In the genomic region with DNA sequence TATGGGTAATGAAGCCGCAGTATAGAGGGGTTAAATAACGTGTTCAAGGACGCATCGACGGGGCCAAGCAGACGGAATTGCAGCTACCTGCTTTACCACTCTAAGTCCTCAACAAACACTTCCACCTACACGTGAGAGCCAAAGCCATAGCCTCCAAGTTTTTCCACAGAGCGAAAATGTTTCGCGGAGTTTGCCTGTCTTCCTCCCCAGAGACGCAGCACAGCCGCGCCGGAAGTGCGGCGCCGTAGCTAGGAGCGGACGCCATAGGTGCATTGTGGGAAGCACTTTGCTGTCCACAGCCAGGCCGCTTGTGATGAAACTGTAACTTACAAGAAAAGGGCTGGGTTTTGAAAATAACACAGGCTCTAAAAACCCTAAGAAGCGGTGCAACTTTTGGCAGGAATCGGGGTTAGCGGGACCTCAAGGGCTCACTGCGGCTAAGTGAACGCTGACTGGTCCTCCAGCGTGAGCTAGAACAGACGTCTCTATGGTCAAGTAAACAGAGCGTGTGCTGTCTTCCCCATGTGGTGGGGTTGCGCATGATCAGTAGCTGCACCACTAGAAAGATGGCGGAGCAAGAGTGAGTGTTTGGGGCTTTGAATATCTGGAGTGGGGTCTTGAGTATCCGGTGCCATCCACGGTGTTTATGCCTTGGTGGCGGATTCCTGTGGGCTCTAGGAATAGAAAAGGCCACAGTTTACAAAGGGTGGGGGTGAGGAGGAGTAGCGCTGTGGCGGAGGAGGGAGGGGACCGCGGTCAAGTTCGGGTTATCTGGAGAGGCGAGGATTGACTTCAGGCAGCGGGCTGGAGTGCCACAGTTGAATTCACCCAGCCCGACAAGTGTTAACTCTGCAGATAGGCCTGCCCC, we compare ENCODE assay signal across 7 cellular contexts. TPM values are rescaled to one million over a fixed set of nuclear protein-coding genes. Genes with fewer than 3 reads are reported as not detected.
DNase-seq lines count a peak whose midpoint lies in the region; ATAC-seq, FAIRE-seq and TF ChIP-seq lines count a peak whose summit lies in the region.

A gene (plus strand): TSS at position 245 of the 868 bp plus-strand sequence. CDS start 295 bp downstream, at position 540.

- DNase-seq in NCI-H1930 (lab: John Stamatoyannopoulos, UW), result peak; percentile 81 to 88
- peak; percentile 77 for DNase-seq in T-helper 22 cell (ENCODE audit: low read depth)
- DNase-seq in astrocyte (ENCODE audit: low read depth), result peak; percentile 80
- DNase-seq in hepatocyte (ENCODE audit: low spot score), result peak; percentile 88
- peak; percentile 71 for DNase-seq in retinal pigment epithelial cell (ENCODE audit: low read depth)

- peak within 1 kb of the TSS; percentile 98 for H3K9ac ChIP-seq in astrocyte (ENCODE audit: low read length)

- no peaks in the 10 kb centered on the region for H3K9me2 ChIP-seq in hepatocyte (replicated peaks; ENCODE audit: insufficient read depth)

- H3K4me1 Mint-ChIP-seq in astrocyte (ENCODE audit: low read depth, unreplicated experiment), result peaks cover 6% of the 10 kb centered on the region

- H3K27me3 ChIP-seq in astrocyte (ENCODE audit: insufficient read depth, low read length), result no peaks in the 10 kb centered on the region
- no peaks in the 10 kb centered on the region for H3K27me3 ChIP-seq in hepatocyte

- H3K79me2 ChIP-seq in astrocyte (ENCODE audit: insufficient read depth, low read length), result peaks cover 49% of the 10 kb centered on the region
- peaks cover 45% of the 10 kb centered on the region for H3K79me2 ChIP-seq in hepatocyte

- peak within 1 kb of the TSS; percentile 93 for H3K27ac ChIP-seq in astrocyte (ENCODE audit: low read depth, low read length)
- peak within 1 kb of the TSS; percentile 92 for H3K27ac ChIP-seq in hepatocyte

- peak within 1 kb of the TSS; percentile 98 for H3K4me3 Mint-ChIP-seq in astrocyte (ENCODE audit: unreplicated experiment)

- ATAC-seq in GM18508 (IDR thresholded peaks at IDR 0.05; ENCODE audit: insufficient read depth, unreplicated experiment), result peak; percentile 69
- ATAC-seq in HG02973 (IDR thresholded peaks at IDR 0.05; ENCODE audit: unreplicated experiment), result peak; percentile 88

- WGBS in hepatocyte (ENCODE audit: low lambda C conversion rate, missing lambda C conversion rate), result under 1% methylated on average over 41 of the region's 41 CpGs

- no peak for FAIRE-seq in astrocyte (lab: Jason Lieb, UNC)

- H3K9me3 ChIP-seq in astrocyte (ENCODE audit: insufficient read depth, low read depth, low read length) (no peaks in the 10 kb centered on the region), hepatocyte (ENCODE audit: low read depth) (no peaks in the 10 kb centered on the region)

- no peaks in the 10 kb centered on the region for H3K27me3 Mint-ChIP-seq in astrocyte (ENCODE audit: low read depth, unreplicated experiment)

- H2AFZ ChIP-seq in astrocyte (ENCODE audit: low read depth, low read length) (peak within 1 kb of the TSS; percentile 94), hepatocyte (peak within 1 kb of the TSS; percentile 97)

- H3K4me3 ChIP-seq in astrocyte (ENCODE audit: insufficient read depth, low read depth, low read length) (peak within 1 kb of the TSS; percentile 87), hepatocyte (peak within 1 kb of the TSS; percentile 73), retinal pigment epithelial cell (ENCODE audit: low read length) (peak within 1 kb of the TSS; percentile 94)

- H3K36me3 Mint-ChIP-seq in astrocyte (ENCODE audit: low read depth, unreplicated experiment), result peaks cover under 1% of the 10 kb centered on the region

- H3K4me2 ChIP-seq in astrocyte (ENCODE audit: low read length), result peak within 1 kb of the TSS; percentile 87
- H3K4me2 ChIP-seq in hepatocyte, result peak within 1 kb of the TSS; percentile 93

- H3K36me3 ChIP-seq in astrocyte (ENCODE audit: insufficient read depth, low read length) (peaks cover 18% of the 10 kb centered on the region), hepatocyte (replicated peaks; ENCODE audit: insufficient read depth, low read depth) (peaks cover 3% of the 10 kb centered on the region)

- H3K27ac Mint-ChIP-seq in astrocyte (ENCODE audit: unreplicated experiment), result peak within 1 kb of the TSS; percentile 100

- TF ChIP-seq CTCF in astrocyte (IDR thresholded peaks at IDR 0.05; ENCODE audit: insufficient read depth, low read depth, low read length), result no peak
- no peak for TF ChIP-seq CTCF in hepatocyte (IDR thresholded peaks at IDR 0.05; ENCODE audit: poor library complexity)
- no peak for TF ChIP-seq CTCF in retinal pigment epithelial cell (conservative IDR thresholded peaks at IDR 0.05; ENCODE audit: low read depth, low read length)

- H4K20me1 ChIP-seq in astrocyte (ENCODE audit: insufficient read depth, low read length) (peaks cover 21% of the 10 kb centered on the region), hepatocyte (ENCODE audit: insufficient read depth, poor library complexity, severe bottlenecking) (peaks cover 5% of the 10 kb centered on the region)

- no peaks in the 10 kb centered on the region for H3K9me3 Mint-ChIP-seq in astrocyte (ENCODE audit: unreplicated experiment)

- H3K4me1 ChIP-seq in astrocyte (ENCODE audit: insufficient read depth, low read length), result peaks cover 5% of the 10 kb centered on the region
- H3K4me1 ChIP-seq in hepatocyte (ENCODE audit: insufficient read depth), result peaks cover 7% of the 10 kb centered on the region

RNA-seq across cellular contexts. Expression of the gene that starts here (rescaled TPM):
- total RNA-seq in astrocyte, result 90.1 and 92.0 TPM in 2 replicates
- total RNA-seq in hepatocyte, result 94.9 and 111 TPM in 2 replicates
- 63.0 and 69.5 TPM in 2 replicates for polyA plus RNA-seq in hepatocyte

Comparison
In these comparisons a context has a peak if more than half of its experiments do, and no peak if none do; other contexts are left out.
1. Peak in every context shown above with its lines: DNase-seq, ATAC-seq, H3K4me3 ChIP-seq and H3K27ac ChIP-seq.